Comparison of ENCODE assay signal across 8 cellular contexts in the genomic region with DNA sequence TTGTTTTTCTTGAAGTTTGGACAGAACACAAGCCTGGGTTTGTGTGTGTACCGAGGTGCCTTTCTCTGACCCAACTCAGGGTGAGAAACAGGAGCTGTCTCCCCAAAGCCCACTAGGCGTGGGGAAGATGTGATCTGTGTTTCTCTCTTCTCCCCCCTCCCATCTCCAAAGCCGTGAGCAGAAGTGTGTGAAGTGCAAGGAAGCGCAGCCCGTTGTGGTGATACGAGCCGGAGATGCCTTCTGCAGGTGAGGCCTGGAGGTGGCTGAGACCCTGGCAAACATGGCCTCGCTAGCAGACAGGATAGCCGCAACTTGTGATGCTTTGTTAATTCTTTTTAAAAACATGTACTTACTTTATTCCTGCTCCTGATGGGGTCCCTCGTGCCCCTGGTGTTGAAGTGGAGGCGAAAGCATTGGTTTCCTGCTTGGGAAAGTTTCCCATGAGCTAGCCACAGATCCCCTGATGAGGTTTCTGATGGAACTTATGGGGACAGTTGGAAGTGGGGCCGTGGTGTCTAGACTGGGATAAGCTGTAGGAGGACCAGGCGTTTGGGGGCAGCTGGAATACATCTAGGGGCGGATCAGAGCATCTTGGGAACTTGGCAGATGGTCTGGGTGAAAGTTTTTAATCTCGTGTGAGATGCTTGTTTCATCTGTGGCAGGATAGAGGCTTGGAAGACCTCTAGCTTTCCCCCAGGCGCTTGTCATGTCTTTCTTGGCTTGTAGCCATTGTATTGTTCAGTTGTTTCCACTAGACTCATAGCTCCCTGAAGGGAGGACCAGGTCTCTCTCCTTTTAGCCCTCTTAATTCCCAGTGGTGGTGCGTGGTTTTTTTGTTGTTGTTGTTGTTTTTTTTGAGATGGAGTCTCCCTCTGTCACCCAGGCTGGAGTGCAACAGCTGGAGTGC. TPM values are rescaled to one million over a fixed set of nuclear protein-coding genes. Genes with fewer than 3 reads are reported as not detected.
DNase-seq lines count a peak whose midpoint lies in the region; ATAC-seq and TF ChIP-seq lines count a peak whose summit lies in the region.

No MANE protein-coding gene starts in this region.

- no peak for DNase-seq in activated T-cell treated with anti-CD3 and anti-CD28 coated beads, Interleukin-2, amount 50 U/mL, for 24 hours
- DNase-seq in activated T-cell treated with anti-CD3 and anti-CD28 coated beads for 4 hours (no peak), kidney glomerular epithelial cell (lab: John Stamatoyannopoulos, UW) (peak; percentile 5), thyroid gland (no peak), SKM-1 (lab: John Stamatoyannopoulos, UW; ENCODE audit: unreplicated experiment) (no peak), omental fat pad (ENCODE audit: low spot score) (no peak)
- no peak for DNase-seq in stimulated activated CD8-positive, alpha-beta memory T cell treated with anti-CD3 and anti-CD28 coated beads, Interleukin-4, amount 100 ng/mL, for 48 hours

- WGBS in thyroid gland, 2 donors: 33 to 44% methylated on average over 17 of the region's 17 CpGs

- H3K36me3 Mint-ChIP-seq in activated T-cell treated with anti-CD3 and anti-CD28 coated beads, Interleukin-2, amount 50 U/mL, for 24 hours (ENCODE audit: low read depth): peaks cover 69% of the 10 kb centered on the region
- H3K36me3 Mint-ChIP-seq in activated T-helper 17 cell treated with anti-CD3 and anti-CD28 coated beads, Interleukin-2, amount 50 U/mL, for 72 hours (ENCODE audit: low read depth): peaks cover 25% of the 10 kb centered on the region

- peak overlapping the region in 1 of 3 donors; percentile 76 for H3K27ac ChIP-seq in thyroid gland

- no peaks in the 10 kb centered on the region for H3K36me3 ChIP-seq in thyroid gland

- no peak for TF ChIP-seq POLR2A in thyroid gland (IDR thresholded peaks at IDR 0.05)

- H3K9me3 Mint-ChIP-seq in activated T-cell treated with anti-CD3 and anti-CD28 coated beads, Interleukin-2, amount 50 U/mL, for 24 hours: no peaks in the 10 kb centered on the region
- H3K9me3 Mint-ChIP-seq in activated T-helper 17 cell treated with anti-CD3 and anti-CD28 coated beads, Interleukin-2, amount 50 U/mL, for 72 hours: no peaks in the 10 kb centered on the region

- peaks cover 71% of the 10 kb centered on the region for H3K4me1 Mint-ChIP-seq in activated T-cell treated with anti-CD3 and anti-CD28 coated beads, Interleukin-2, amount 50 U/mL, for 24 hours (ENCODE audit: low read depth)
- H3K4me1 Mint-ChIP-seq in activated T-helper 17 cell treated with anti-CD3 and anti-CD28 coated beads, Interleukin-2, amount 50 U/mL, for 72 hours: peaks cover 22% of the 10 kb centered on the region

- no peaks in the 10 kb centered on the region for H3K27me3 ChIP-seq in thyroid gland

- H3K27ac Mint-ChIP-seq in activated T-cell treated with anti-CD3 and anti-CD28 coated beads, Interleukin-2, amount 50 U/mL, for 24 hours: peak overlapping the region; percentile 82
- H3K27ac Mint-ChIP-seq in activated T-helper 17 cell treated with anti-CD3 and anti-CD28 coated beads, Interleukin-2, amount 50 U/mL, for 72 hours: peak overlapping the region; percentile 79

- TF ChIP-seq CTCF in thyroid gland (IDR thresholded peaks at IDR 0.05) (no peak), omental fat pad (IDR thresholded peaks at IDR 0.05) (no peak)

- H3K27me3 Mint-ChIP-seq in activated T-cell treated with anti-CD3 and anti-CD28 coated beads, Interleukin-2, amount 50 U/mL, for 24 hours: no peaks in the 10 kb centered on the region
- H3K27me3 Mint-ChIP-seq in activated T-helper 17 cell treated with anti-CD3 and anti-CD28 coated beads, Interleukin-2, amount 50 U/mL, for 72 hours: no peaks in the 10 kb centered on the region

- peak overlapping the region; percentile 88 for H3K4me3 Mint-ChIP-seq in activated T-cell treated with anti-CD3 and anti-CD28 coated beads, Interleukin-2, amount 50 U/mL, for 24 hours
- peak overlapping the region; percentile 85 for H3K4me3 Mint-ChIP-seq in activated T-helper 17 cell treated with anti-CD3 and anti-CD28 coated beads, Interleukin-2, amount 50 U/mL, for 72 hours

- H3K9me3 ChIP-seq in thyroid gland: no peaks in the 10 kb centered on the region

- no peak for ATAC-seq in activated T-helper 17 cell treated with anti-CD3 and anti-CD28 coated beads, Interleukin-2, amount 50 U/mL, for 72 hours (replicated peaks)
- ATAC-seq in omental fat pad (ENCODE audit: low FRiP score): no peak

- peaks cover 17 to 40% of the 10 kb centered on the region in 2 donors for H3K4me1 ChIP-seq in thyroid gland

- peak overlapping the region; percentile 57 to 97 (median 66) for H3K4me3 ChIP-seq in thyroid gland (replicated peaks in 1 of 3)

- intact Hi-C loops in thyroid gland (cut with DNase I): loop anchor here (2.0 kb wide), 1 partner anchor 136 kb away; the partner anchor contains the start of gene ZC3H18

RNA-seq across cellular contexts. Expression of gene CTU2, which starts 0.9 kb away (rescaled TPM):
- total RNA-seq in activated T-helper 17 cell treated with anti-CD3 and anti-CD28 coated beads, Interleukin-2, amount 50 U/mL, for 72 hours: 10 to 100 TPM; 19.8 to 31.8 TPM
- 10 to 100 TPM in 2 of 4 donors, 1 to 10 TPM in 2; 7.7 to 21.2 (median 13.6) TPM for total RNA-seq in thyroid gland
- total RNA-seq in omental fat pad: 10 to 100 TPM in 2 of 4 donors, 1 to 10 TPM in 2; 6.8 to 23.7 (median 10.2) TPM

RNA-seq across cellular contexts. Expression of gene RNF166, which starts 1.0 kb away (rescaled TPM):
- total RNA-seq in activated T-helper 17 cell treated with anti-CD3 and anti-CD28 coated beads, Interleukin-2, amount 50 U/mL, for 72 hours: 100 to 1,000 TPM in 1 of 2 donors, 10 to 100 TPM in 1; 57.1 to 119 TPM
- total RNA-seq in thyroid gland (10 to 100 TPM; 12.5 to 26.8 (median 19.1) TPM), omental fat pad (10 to 100 TPM; 13.5 to 36.4 (median 20.2) TPM)

RNA-seq across cellular contexts. Expression of gene SNAI3, which starts 20.9 kb away (rescaled TPM):
- 1 to 10 TPM; 5.9 to 6.7 TPM for total RNA-seq in activated T-helper 17 cell treated with anti-CD3 and anti-CD28 coated beads, Interleukin-2, amount 50 U/mL, for 72 hours
- total RNA-seq in thyroid gland: 1 to 10 TPM in 3 of 4 donors, under 1 TPM in 1; 0.33 to 1.3 (median 1.3) TPM
- 1 to 10 TPM in 2 of 4 donors, under 1 TPM in 2; 0.37 to 2.3 (median 0.99) TPM for total RNA-seq in omental fat pad

RNA-seq across cellular contexts. Expression of gene MVD, which starts 44.3 kb away (rescaled TPM):
- total RNA-seq in activated T-helper 17 cell treated with anti-CD3 and anti-CD28 coated beads, Interleukin-2, amount 50 U/mL, for 72 hours: 10 to 100 TPM; 84.3 to 93.2 TPM
- total RNA-seq in thyroid gland: 10 to 100 TPM; 20.7 to 52.5 (median 43.2) TPM
- total RNA-seq in omental fat pad: 10 to 100 TPM; 10.9 to 27.5 (median 16.3) TPM

RNA-seq across cellular contexts. Expression of gene CYBA, which starts 56.4 kb away (rescaled TPM):
- 100 to 1,000 TPM; 242 to 290 TPM for total RNA-seq in activated T-helper 17 cell treated with anti-CD3 and anti-CD28 coated beads, Interleukin-2, amount 50 U/mL, for 72 hours
- total RNA-seq in thyroid gland (100 to 1,000 TPM; 199 to 475 (median 339) TPM), omental fat pad (100 to 1,000 TPM; 174 to 329 (median 245) TPM)
